Comparison of ENCODE assay signal across 11 cellular contexts in genomic region chr11:94926271-94926625, GRCh38. TPM values are rescaled to one million over a fixed set of nuclear protein-coding genes. Genes with fewer than 3 reads are reported as not detected.
DNase-seq lines count a peak whose midpoint lies in the region; ATAC-seq and TF ChIP-seq lines count a peak whose summit lies in the region.
"Had no signal": no experiment of that assay in that cellular context is flagged by ENCODE, and none has a peak within 500 bp of the region (broad histone marks: within the 10 kb centered on the region; RNA-seq: fewer than 3 reads in every experiment).

No MANE protein-coding gene starts in this region.

- no peaks in the 10 kb centered on the region for H3K36me3 Mint-ChIP-seq in GM23338 (ENCODE audit: low read depth)
- H3K36me3 Mint-ChIP-seq in effector memory CD8-positive, alpha-beta T cell (ENCODE audit: insufficient read depth): no peaks in the 10 kb centered on the region
- H3K36me3 Mint-ChIP-seq in activated T-helper 2 cell treated with anti-CD3 and anti-CD28 coated beads, Interferon-gamma antibody, Interleukin-2, Interleukin-4, amounts not matched to agents 10 μg/mL and 5 μg/mL and 100 μg/mL, durations not matched to agents 14 hours and 24 hours and 36 hours (ENCODE audit: low read depth): peaks cover 14% of the 10 kb centered on the region
- H3K36me3 Mint-ChIP-seq: IgD-negative memory B cell had no signal

- H3K27ac ChIP-seq in ACC112 (ENCODE audit: low read depth, low read length) (peak overlapping the region; percentile 91), GM23338 (ENCODE audit: low read depth) (no peak overlapping the region)
- H3K27ac ChIP-seq: C4-2B had no signal

- H3K9me3 Mint-ChIP-seq in GM23338: no peaks in the 10 kb centered on the region
- no peaks in the 10 kb centered on the region for H3K9me3 Mint-ChIP-seq in effector memory CD8-positive, alpha-beta T cell
- peaks cover 14% of the 10 kb centered on the region for H3K9me3 Mint-ChIP-seq in activated T-helper 2 cell treated with anti-CD3 and anti-CD28 coated beads, Interferon-gamma antibody, Interleukin-2, Interleukin-4, amounts not matched to agents 10 μg/mL and 5 μg/mL and 100 μg/mL, durations not matched to agents 14 hours and 24 hours and 36 hours

- H3K9me2 ChIP-seq in GM23338 (ENCODE audit: insufficient read depth): no peaks in the 10 kb centered on the region

- no peak overlapping the region for H3K4me3 Mint-ChIP-seq in GM23338
- no peak overlapping the region for H3K4me3 Mint-ChIP-seq in effector memory CD8-positive, alpha-beta T cell
- H3K4me3 Mint-ChIP-seq in activated T-helper 2 cell treated with anti-CD3 and anti-CD28 coated beads, Interferon-gamma antibody, Interleukin-2, Interleukin-4, amounts not matched to agents 10 μg/mL and 5 μg/mL and 100 μg/mL, durations not matched to agents 14 hours and 24 hours and 36 hours (ENCODE audit: low read depth): no peak overlapping the region
- H3K4me3 Mint-ChIP-seq: IgD-negative memory B cell had no signal

- H3K27ac Mint-ChIP-seq in GM23338: no peak overlapping the region
- H3K27ac Mint-ChIP-seq in effector memory CD8-positive, alpha-beta T cell: peak overlapping the region; percentile 70 to 84
- H3K27ac Mint-ChIP-seq in activated T-helper 2 cell treated with anti-CD3 and anti-CD28 coated beads, Interferon-gamma antibody, Interleukin-2, Interleukin-4, amounts not matched to agents 10 μg/mL and 5 μg/mL and 100 μg/mL, durations not matched to agents 14 hours and 24 hours and 36 hours: no peak overlapping the region

- H3K27me3 Mint-ChIP-seq in GM23338 (ENCODE audit: insufficient read depth, low read depth, poor library complexity): peaks cover 3% of the 10 kb centered on the region
- peaks cover 24 to 27% of the 10 kb centered on the region in 2 donors for H3K27me3 Mint-ChIP-seq in effector memory CD8-positive, alpha-beta T cell
- peaks cover 5% of the 10 kb centered on the region for H3K27me3 Mint-ChIP-seq in activated T-helper 2 cell treated with anti-CD3 and anti-CD28 coated beads, Interferon-gamma antibody, Interleukin-2, Interleukin-4, amounts not matched to agents 10 μg/mL and 5 μg/mL and 100 μg/mL, durations not matched to agents 14 hours and 24 hours and 36 hours (ENCODE audit: low read depth)

- H3K4me3 ChIP-seq in ACC112 (ENCODE audit: low read depth, low read length) (no peak overlapping the region), GM23338 (no peak overlapping the region)

- H3F3A ChIP-seq in GM23338 (replicated peaks; ENCODE audit: low read depth): no peaks in the 10 kb centered on the region

- no peak for DNase-seq in GM23338 (ENCODE audit: low spot score)
- no peak for DNase-seq in effector memory CD8-positive, alpha-beta T cell
- no peak for DNase-seq in omental fat pad (ENCODE audit: low spot score)
- no peak for DNase-seq in stimulated activated naive CD8-positive, alpha-beta T cell treated with anti-CD3 and anti-CD28 coated beads, Interleukin-15, Interleukin-2, amounts not matched to agents 100 U/mL and 50 U/mL, for 24 hours
- DNase-seq in occipital lobe (lab: John Stamatoyannopoulos, UW): no peak
- no peak for DNase-seq in activated T-helper 2 cell treated with anti-CD3 and anti-CD28 coated beads, Interferon-gamma antibody, Interleukin-2, Interleukin-4, amounts not matched to agents 10 μg/mL and 5 μg/mL and 100 μg/mL, durations not matched to agents 14 hours and 24 hours and 36 hours (ENCODE audit: low spot score)
- DNase-seq: activated T-cell treated with anti-CD3 and anti-CD28 coated beads for 4 hours had no signal

- no peaks in the 10 kb centered on the region; the same call in 1 of the 2 replicates for H4K20me1 ChIP-seq in GM23338 (replicated peaks; ENCODE audit: insufficient read depth)

- ATAC-seq in GM23338 (no peak), omental fat pad (ENCODE audit: low FRiP score) (peak; percentile 12), HG03354 (IDR thresholded peaks at IDR 0.05; ENCODE audit: poor library complexity, severe bottlenecking, unreplicated experiment) (no peak)
- ATAC-seq in effector memory CD8-positive, alpha-beta T cell (replicated peaks): no peak
- ATAC-seq in stimulated activated naive CD8-positive, alpha-beta T cell treated with anti-CD3 and anti-CD28 coated beads, Interleukin-15, Interleukin-2, amounts not matched to agents 100 U/mL and 50 U/mL, for 24 hours: no peak

- H3K36me3 ChIP-seq in ACC112 (ENCODE audit: insufficient read depth, low read length): peaks cover 4% of the 10 kb centered on the region; the same call in 1 of the 2 replicates
- H3K36me3 ChIP-seq in GM23338 (ENCODE audit: insufficient read depth): no peaks in the 10 kb centered on the region

- TF ChIP-seq CTCF in GM23338 (conservative IDR thresholded peaks at IDR 0.05; ENCODE audit: low read depth in 2 of 2): no peak
- no peak for TF ChIP-seq CTCF in omental fat pad (IDR thresholded peaks at IDR 0.05)

- H3K27me3 ChIP-seq in ACC112 (ENCODE audit: insufficient read depth, low read length): no peaks in the 10 kb centered on the region
- no peaks in the 10 kb centered on the region for H3K27me3 ChIP-seq in GM23338 (ENCODE audit: insufficient read depth)

- intact Hi-C loops in activated T-helper 2 cell treated with anti-CD3 and anti-CD28 coated beads, Interferon-gamma antibody, Interleukin-2, Interleukin-4, amounts not matched to agents 10 μg/mL and 5 μg/mL and 100 μg/mL, durations not matched to agents 14 hours and 24 hours and 36 hours (cut with micrococcal nuclease): no loop called here

- peaks cover 17% of the 10 kb centered on the region for H3K4me1 Mint-ChIP-seq in GM23338
- peaks cover 25 to 26% of the 10 kb centered on the region in 2 donors for H3K4me1 Mint-ChIP-seq in effector memory CD8-positive, alpha-beta T cell (ENCODE audit: low read depth in 2 of 2)
- H3K4me1 Mint-ChIP-seq in activated T-helper 2 cell treated with anti-CD3 and anti-CD28 coated beads, Interferon-gamma antibody, Interleukin-2, Interleukin-4, amounts not matched to agents 10 μg/mL and 5 μg/mL and 100 μg/mL, durations not matched to agents 14 hours and 24 hours and 36 hours (ENCODE audit: low read depth): peaks cover 22% of the 10 kb centered on the region

- H3K79me2 ChIP-seq in ACC112 (ENCODE audit: control insufficient read depth, insufficient read depth, low read length, unreplicated experiment) (no peaks in the 10 kb centered on the region), GM23338 (replicated peaks; ENCODE audit: insufficient read depth) (no peaks in the 10 kb centered on the region)

- H3K4me2 ChIP-seq in GM23338: no peak overlapping the region

- H2AFZ ChIP-seq in ACC112 (ENCODE audit: low read length, unreplicated experiment) (no peak overlapping the region), GM23338 (peak overlapping the region; percentile 43; the same call in 1 of the 2 replicates)

- peaks cover 35% of the 10 kb centered on the region for H3K4me1 ChIP-seq in ACC112 (ENCODE audit: control insufficient read depth, insufficient read depth, low read length, unreplicated experiment)
- H3K4me1 ChIP-seq in GM23338 (ENCODE audit: insufficient read depth): no peaks in the 10 kb centered on the region

TF ChIP-seq in GM23338, 12 proteins besides CTCF, POLR2A, EP300 and RAD21 (continues in another document):
- no peak for TF ChIP-seq ETS1 (IDR thresholded peaks at IDR 0.05)
- no peak for TF ChIP-seq ZNF114 (CRISPR knock-in tag; IDR thresholded peaks at IDR 0.05)
- no peak for TF ChIP-seq EZH2phosphoT487 (IDR thresholded peaks at IDR 0.05; ENCODE audit: unreplicated experiment)
- TF ChIP-seq POLR2AphosphoS5 (IDR thresholded peaks at IDR 0.05; ENCODE audit: low read depth): no peak
- TF ChIP-seq ZNF331 (CRISPR knock-in tag; IDR thresholded peaks at IDR 0.05; ENCODE audit: low read depth): no peak
- TF ChIP-seq JUNB (IDR thresholded peaks at IDR 0.05; ENCODE audit: unreplicated experiment): no peak
- no peak for TF ChIP-seq STAT1 (IDR thresholded peaks at IDR 0.05; ENCODE audit: unreplicated experiment)
- no peak for TF ChIP-seq NANOG (IDR thresholded peaks at IDR 0.05; ENCODE audit: borderline replicate concordance)

RNA-seq across cellular contexts. Expression of gene CWC15, which starts 47.1 kb away (rescaled TPM):
- 28.2 and 31.9 TPM in 2 replicates for total RNA-seq in GM23338 (2014; rRNA removed; shearing (Covaris generic))
- polyA plus RNA-seq in GM23338 (2016; fragmentation: Nextera tagmentation; extraction: Ambion mirVana): 168 and 177 TPM in 2 replicates
- 10 to 100 TPM; 33.0 to 51.1 (median 42.0) TPM for total RNA-seq in omental fat pad
- total RNA-seq in occipital lobe: 43.0 TPM
- 86.1 and 94.4 TPM in 2 replicates for total RNA-seq in activated T-helper 2 cell treated with anti-CD3 and anti-CD28 coated beads, Interferon-gamma antibody, Interleukin-2, Interleukin-4, amounts not matched to agents 10 μg/mL and 5 μg/mL and 100 μg/mL, durations not matched to agents 14 hours and 24 hours and 36 hours

RNA-seq across cellular contexts. Expression of gene KDM4D, which starts 47.3 kb away (rescaled TPM):
- total RNA-seq in GM23338 (2014; rRNA removed; shearing (Covaris generic)): 0.94 and 2.6 TPM in 2 replicates
- 0.65 and 1.4 TPM in 2 replicates for polyA plus RNA-seq in GM23338 (2016; fragmentation: Nextera tagmentation; extraction: Ambion mirVana)
- total RNA-seq in omental fat pad: under 1 TPM; 0.24 to 0.93 (median 0.69) TPM
- 1.9 TPM for total RNA-seq in occipital lobe
- 0.48 and 0.84 TPM in 2 replicates for total RNA-seq in activated T-helper 2 cell treated with anti-CD3 and anti-CD28 coated beads, Interferon-gamma antibody, Interleukin-2, Interleukin-4, amounts not matched to agents 10 μg/mL and 5 μg/mL and 100 μg/mL, durations not matched to agents 14 hours and 24 hours and 36 hours

Comparison
In these comparisons a context has a peak if more than half of its experiments do, and no peak if none do; other contexts are left out.
1. H3K27ac Mint-ChIP-seq: peak in effector memory CD8-positive, alpha-beta T cell (2 of 2); none in GM23338 (single experiment) and activated T-helper 2 cell treated with anti-CD3 and anti-CD28 coated beads, Interferon-gamma antibody, Interleukin-2, Interleukin-4, amounts not matched to agents 10 μg/mL and 5 μg/mL and 100 μg/mL, durations not matched to agents 14 hours and 24 hours and 36 hours (single experiment).